In the genomic region with DNA sequence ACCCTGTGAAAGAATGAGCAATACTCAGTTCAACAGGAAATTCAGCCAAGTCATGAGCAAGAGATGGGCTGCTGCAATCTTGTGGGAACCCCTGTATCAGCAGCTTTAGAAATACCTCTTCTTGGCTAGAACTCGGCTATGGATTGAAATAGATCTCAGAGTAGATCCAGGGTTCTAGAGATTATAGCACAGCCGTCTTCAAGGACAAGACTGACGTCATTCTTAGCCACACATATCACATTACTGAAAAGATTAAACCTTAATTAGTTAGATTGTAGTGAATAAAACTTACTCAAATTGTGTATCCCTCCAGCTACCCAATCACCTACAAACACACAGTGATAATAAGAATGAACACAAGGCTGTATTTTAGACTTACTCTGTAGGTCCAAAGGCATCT, we compare ENCODE assay signal across 16 cellular contexts.
A peak's percentile ranks its signal among the peaks of the same experiment; 100 is the strongest.
DNase-seq lines count a peak whose midpoint lies in the region; ATAC-seq and TF ChIP-seq lines count a peak whose summit lies in the region.
"Had no signal": no experiment of that assay in that cellular context is flagged by ENCODE, and none has a peak within 500 bp of the region (broad histone marks: within the 10 kb centered on the region; RNA-seq: fewer than 3 reads in every experiment).

No MANE protein-coding gene starts in this region.

- POLR2A ChIA-PET in IMR-90 (lab: Charles Lee; ENCODE audit: unreplicated experiment) = no interaction called here
- POLR2A ChIA-PET in PC-9 (lab: Charles Lee; ENCODE audit: unreplicated experiment) = no interaction called here
- POLR2A ChIA-PET in OCI-LY7 (lab: Charles Lee) = no interaction called here

- no peak overlapping the region for H3K23ac ChIP-seq in IMR-90 (ENCODE audit: low read depth, low read length)

- H2AFZ ChIP-seq in IMR-90 (replicated peaks; ENCODE audit: low read length, poor library complexity) (no peak overlapping the region), PC-9 (no peak overlapping the region), OCI-LY7 (ENCODE audit: low read length) (no peak overlapping the region)

- no peak overlapping the region for H3K14ac ChIP-seq in IMR-90 (replicated peaks; ENCODE audit: low read depth, low read length)

- H2AK9ac ChIP-seq in IMR-90 (replicated peaks; ENCODE audit: low read depth, low read length, poor library complexity) = no peak overlapping the region

- H2BK5ac ChIP-seq in IMR-90 (ENCODE audit: low read depth, low read length, poor library complexity, severe bottlenecking) = no peak overlapping the region

- CTCF ChIA-PET in IMR-90 (lab: Yijun Ruan, JAX) (interaction anchor here (0.5 kb wide), 1 partner anchor 1053 kb away, joined by 3 read pairs; no protein-coding TSS in a partner anchor), PC-9 (lab: Charles Lee) (no interaction called here), OCI-LY7 (lab: Charles Lee; ENCODE audit: unreplicated experiment) (no interaction called here)

- no peak for TF ChIP-seq POLR2A in IMR-90 (IDR thresholded peaks at IDR 0.05; ENCODE audit: low read depth, low read length)

- no peak overlapping the region for H2BK120ac ChIP-seq in IMR-90 (ENCODE audit: low read depth, low read length)

- H3K18ac ChIP-seq in IMR-90 (ENCODE audit: low read depth, low read length) = no peak overlapping the region

- intact Hi-C loops in IMR-90 (cut with micrococcal nuclease) = no loop called here
- intact Hi-C loops in PC-9 (cut with micrococcal nuclease; ENCODE audit: unreplicated experiment) = no loop called here
- intact Hi-C loops in OCI-LY7 (cut with micrococcal nuclease; ENCODE audit: unreplicated experiment) = no loop called here

- no peak overlapping the region for H2BK20ac ChIP-seq in IMR-90 (ENCODE audit: low read depth, low read length)

- H4K20me1 ChIP-seq in IMR-90 (ENCODE audit: insufficient read depth, low read length) (no peaks in the 10 kb centered on the region), PC-9 (ENCODE audit: insufficient read depth) (no peaks in the 10 kb centered on the region), OCI-LY7 (ENCODE audit: insufficient read depth, low read length) (no peaks in the 10 kb centered on the region)

- H3F3A ChIP-seq in PC-9 (ENCODE audit: insufficient read depth, low read depth) = no peaks in the 10 kb centered on the region

- TF ChIP-seq CTCF in IMR-90 (conservative IDR thresholded peaks at IDR 0.05; ENCODE audit: low read depth, low read length) = no peak
- TF ChIP-seq CTCF in fibroblast of mammary gland (conservative IDR thresholded peaks at IDR 0.05; ENCODE audit: control insufficient read depth, insufficient read depth, low read depth, low read length) = no peak
- TF ChIP-seq CTCF in PC-9 (conservative IDR thresholded peaks at IDR 0.05) = no peak
- TF ChIP-seq CTCF in OCI-LY7 (conservative IDR thresholded peaks at IDR 0.05; ENCODE audit: low read length) = no peak

- in situ Hi-C loops in IMR-90 (cut with MboI; ENCODE audit: low sequenced_read_pairs) = no loop called here

- H3K79me1 ChIP-seq in IMR-90 (ENCODE audit: low read depth in 1 of 2, low read length in 2 of 2) = no peaks in the 10 kb centered on the region

- H3K79me2 ChIP-seq in PC-9 (ENCODE audit: low read depth) (no peaks in the 10 kb centered on the region), OCI-LY7 (ENCODE audit: insufficient read depth, low read depth, low read length) (no peaks in the 10 kb centered on the region)

- no peak overlapping the region for H2BK15ac ChIP-seq in IMR-90 (ENCODE audit: low read depth, low read length)

- H3K9me3 ChIP-seq in IMR-90 (ENCODE audit: control insufficient read depth, insufficient read depth, low read length) (no peaks in the 10 kb centered on the region), PC-9 (ENCODE audit: insufficient read depth, low read depth) (no peaks in the 10 kb centered on the region), OCI-LY7 (ENCODE audit: low read length) (no peaks in the 10 kb centered on the region)
- H3K9me3 ChIP-seq: A549, Caco-2 had no signal

- no peaks in the 10 kb centered on the region for H3K9me1 ChIP-seq in IMR-90 (ENCODE audit: insufficient read depth, low read length)

- dilution Hi-C loops in IMR-90 (cut with HindIII; ENCODE audit: low sequenced_read_pairs, unreplicated experiment) = no loop called here

- BruUV-seq in IMR-90 (replicated peaks; lab: Mats Ljungman, UMichigan) (no TSS peak), PC-9 (replicated peaks; lab: Mats Ljungman, UMichigan) (no TSS peak), OCI-LY7 (replicated peaks; lab: Mats Ljungman, UMichigan) (no TSS peak)

- H3K9ac ChIP-seq in IMR-90 (ENCODE audit: low read depth, low read length) = no peak overlapping the region

- no peak for TF ChIP-seq RAD21 in IMR-90 (IDR thresholded peaks at IDR 0.05; ENCODE audit: low read length)

- H3K4me1 ChIP-seq in IMR-90 (ENCODE audit: control insufficient read depth, insufficient read depth, low read length) (no peaks in the 10 kb centered on the region), PC-9 (replicated peaks; ENCODE audit: insufficient read depth) (no peaks in the 10 kb centered on the region), OCI-LY7 (ENCODE audit: insufficient read depth, low read length, poor library complexity, severe bottlenecking) (no peaks in the 10 kb centered on the region)
- H3K4me1 ChIP-seq: A549, Caco-2 had no signal

- no peak overlapping the region for H3K4ac ChIP-seq in IMR-90 (ENCODE audit: low read depth, low read length)

- H3K36me3 ChIP-seq in IMR-90 (ENCODE audit: control insufficient read depth, insufficient read depth, low read length) = no peaks in the 10 kb centered on the region
- H3K36me3 ChIP-seq in PC-9 (ENCODE audit: low read depth) = no peaks in the 10 kb centered on the region
- no peaks in the 10 kb centered on the region for H3K36me3 ChIP-seq in OCI-LY7 (ENCODE audit: insufficient read depth, low read length)

- H4K8ac ChIP-seq in IMR-90 (ENCODE audit: low read depth in 2 of 2, low read length in 2 of 2) = no peak overlapping the region

- H3K9me2 ChIP-seq in PC-9 (ENCODE audit: insufficient read depth) (peaks cover 3% of the 10 kb centered on the region; the same call in 1 of the 2 replicates), OCI-LY7 (ENCODE audit: insufficient read depth, low read length) (no peaks in the 10 kb centered on the region)

- no peak for ATAC-seq in IMR-90 (ENCODE audit: low read depth)
- ATAC-seq: A549, HCT116 had no signal

- no peak overlapping the region for H4K5ac ChIP-seq in IMR-90 (ENCODE audit: low read depth, low read length)

- H4K91ac ChIP-seq in IMR-90 (ENCODE audit: insufficient read depth, low read depth, low read length) = no peak overlapping the region

- no peak overlapping the region for H3K27ac ChIP-seq in IMR-90 (ENCODE audit: insufficient read depth, low read length)
- no peak overlapping the region for H3K27ac ChIP-seq in PC-9
- H3K27ac ChIP-seq in OCI-LY7 (ENCODE audit: low read depth, low read length, poor library complexity, severe bottlenecking) = no peak overlapping the region
- H3K27ac ChIP-seq: 22Rv1, A549, C4-2B had no signal

- H3K27me3 ChIP-seq in IMR-90 (ENCODE audit: control insufficient read depth, insufficient read depth, low read length) (no peaks in the 10 kb centered on the region), PC-9 (ENCODE audit: insufficient read depth, low read depth) (no peaks in the 10 kb centered on the region)

- H3K4me3 ChIP-seq in IMR-90 (ENCODE audit: insufficient read depth, low read depth, low read length) (no peak overlapping the region), fibroblast of mammary gland (ENCODE audit: control insufficient read depth, low read depth, low read length) (no peak overlapping the region), PC-9 (no peak overlapping the region), OCI-LY7 (ENCODE audit: low read depth, low read length, poor library complexity, severe bottlenecking) (no peak overlapping the region)
- H3K4me3 ChIP-seq: A549 had no signal

- DNase-seq in NCI-H82 (lab: John Stamatoyannopoulos, UW) = peak; percentile 17
- no peak for DNase-seq in NCI-H82 treated with DMSO at 0.1 percent for 48 hours (lab: John Stamatoyannopoulos, UW; ENCODE audit: unreplicated experiment)
- peak; percentile 25 for DNase-seq in IMR-90
- DNase-seq in fibroblast of mammary gland (ENCODE audit: low read depth) = peak; percentile 3
- no peak for DNase-seq in PC-9
- DNase-seq in OCI-LY7 (ENCODE audit: low spot score) = no peak
- DNase-seq in hippocampal formation (lab: John Stamatoyannopoulos, UW) = no peak
- DNase-seq: AML-193; Caco-2; CD4-positive, alpha-beta T cell; GOT3; H7 had no signal

- H3K4me2 ChIP-seq in IMR-90 (ENCODE audit: low read depth, low read length) = no peak overlapping the region
- H3K4me2 ChIP-seq in PC-9 = no peak overlapping the region
- H3K4me2 ChIP-seq in OCI-LY7 (ENCODE audit: low read length) = no peak overlapping the region
- H3K4me2 ChIP-seq: A549 had no signal

- WGBS in IMR-90 (ENCODE audit: extremely low coverage in 2 of 2, insufficient read length in 1 of 2), 2 experiments = no CpG with 5 or more reads among the region's 3 CpGs

- H2AK5ac ChIP-seq in IMR-90 (ENCODE audit: low read depth, low read length) = no peak overlapping the region

- no peak overlapping the region for H3K56ac ChIP-seq in IMR-90 (ENCODE audit: extremely low read depth, insufficient read depth, low read length)

TF ChIP-seq in IMR-90, 13 proteins besides CTCF, POLR2A, EP300 and RAD21:
- TF ChIP-seq, protein P1, sequence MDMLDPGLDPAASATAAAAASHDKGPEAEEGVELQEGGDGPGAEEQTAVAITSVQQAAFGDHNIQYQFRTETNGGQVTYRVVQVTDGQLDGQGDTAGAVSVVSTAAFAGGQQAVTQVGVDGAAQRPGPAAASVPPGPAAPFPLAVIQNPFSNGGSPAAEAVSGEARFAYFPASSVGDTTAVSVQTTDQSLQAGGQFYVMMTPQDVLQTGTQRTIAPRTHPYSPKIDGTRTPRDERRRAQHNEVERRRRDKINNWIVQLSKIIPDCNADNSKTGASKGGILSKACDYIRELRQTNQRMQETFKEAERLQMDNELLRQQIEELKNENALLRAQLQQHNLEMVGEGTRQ (IDR thresholded peaks at IDR 0.05; ENCODE audit: low read depth, low read length) = no peak
- 0 out of 2 replicates have a peak, but pooled peaks have one; percentile 2 for TF ChIP-seq CEBPB (IDR thresholded peaks at IDR 0.05; ENCODE audit: low read depth, low read length)
TF ChIP-seq in IMR-90: peak in this region for 1.

Comparison
In these comparisons a context has a peak if more than half of its experiments do, and no peak if none do; other contexts are left out.
1. DNase-seq: peak in NCI-H82 (single experiment), IMR-90 (single experiment) and fibroblast of mammary gland (single experiment); none in NCI-H82 treated with DMSO at 0.1 percent for 48 hours (single experiment), PC-9 (0 of 2), OCI-LY7 (single experiment) and hippocampal formation (0 of 2).